In genomic region chr7:3197567-3198212, GRCh38 we compare ENCODE assay signal across 17 cellular contexts.
DNase-seq lines count a peak whose midpoint lies in the region; ATAC-seq, FAIRE-seq and TF ChIP-seq lines count a peak whose summit lies in the region.
"Had no signal": no experiment of that assay in that cellular context is flagged by ENCODE, and none has a peak within 500 bp of the region (broad histone marks: within the 10 kb centered on the region; RNA-seq: fewer than 3 reads in every experiment).

No MANE protein-coding gene starts in this region.

- ATAC-seq in Panc1 (peak; percentile 67; the same call in 1 of the 2 replicates), GM19035 (IDR thresholded peaks at IDR 0.05; ENCODE audit: unreplicated experiment) (no peak), GM19455 (IDR thresholded peaks at IDR 0.05; ENCODE audit: unreplicated experiment) (no peak)
- ATAC-seq in activated T-cell treated with anti-CD3 and anti-CD28 coated beads, Interleukin-2, amount 50 U/mL, for 4 hours, result no peak
- ATAC-seq: A549, HCT116 had no signal

- no peak overlapping the region for H3K14ac ChIP-seq in neuronal stem cell (ENCODE audit: low read length)

- no peaks in the 10 kb centered on the region for H3K36me3 Mint-ChIP-seq in activated T-cell treated with anti-CD3 and anti-CD28 coated beads, Interleukin-2, amount 50 U/mL, for 4 hours (ENCODE audit: insufficient read depth)
- H3K36me3 Mint-ChIP-seq: CD14-positive monocyte had no signal

- no peak overlapping the region for H3K4ac ChIP-seq in neuronal stem cell (ENCODE audit: low read length)

- no TSS peak for BruUV-seq in Panc1 (replicated peaks; lab: Mats Ljungman, UMichigan)

- no peak overlapping the region for H3K18ac ChIP-seq in neuronal stem cell (ENCODE audit: low read length)

- H2BK12ac ChIP-seq in neuronal stem cell (ENCODE audit: low read length), result no peak overlapping the region

- H3K4me1 ChIP-seq in Panc1 (ENCODE audit: control insufficient read depth, insufficient read depth, low read length) (no peaks in the 10 kb centered on the region; the same call in 1 of the 2 replicates), kidney (ENCODE audit: control insufficient read depth in 1 of 2, insufficient read depth in 1 of 2, low read depth in 1 of 2, low read length in 2 of 2) (peaks cover 0 to 4% of the 10 kb centered on the region in 2 donors), neuronal stem cell (ENCODE audit: control insufficient read depth in 2 of 2, insufficient read depth in 1 of 2, low read depth in 1 of 2, low read length in 2 of 2) (peaks cover 0 to 28% of the 10 kb centered on the region in 2 donors)

- no CpG with 5 or more reads among the region's 11 CpGs for WGBS in neuronal stem cell (ENCODE audit: extremely low coverage in 2 of 2, insufficient read length in 2 of 2, insufficient replicate concordance in 1 of 2), 2 donors

- no peak overlapping the region for H2BK5ac ChIP-seq in neuronal stem cell (ENCODE audit: low read length)

- TF ChIP-seq CTCF in Panc1 (IDR thresholded peaks at IDR 0.05) (no peak), kidney (IDR thresholded peaks at IDR 0.05; ENCODE audit: borderline replicate concordance, extremely low read depth, insufficient read depth) (no peak)

- H3K9me3 ChIP-seq in Panc1 (ENCODE audit: control insufficient read depth, insufficient read depth, low read depth, low read length), result no peaks in the 10 kb centered on the region; the same call in 1 of the 2 replicates
- peaks cover 0 to 4% of the 10 kb centered on the region in 2 donors for H3K9me3 ChIP-seq in kidney (ENCODE audit: control insufficient read depth in 1 of 2, low read length in 2 of 2)
- peaks cover 10 to 16% of the 10 kb centered on the region in 2 donors for H3K9me3 ChIP-seq in neuronal stem cell (replicated peaks in 1 of 2; ENCODE audit: control insufficient read depth in 2 of 2, insufficient read depth in 1 of 2, low read depth in 1 of 2, low read length in 2 of 2)
- H3K9me3 ChIP-seq: A549 had no signal

- no peak overlapping the region for H4K91ac ChIP-seq in neuronal stem cell (ENCODE audit: low read depth, low read length, poor library complexity)

- peak; percentile 63 for DNase-seq in Caki2 (ENCODE audit: low read depth)
- DNase-seq in Panc1 (ENCODE audit: low read depth, low spot score), result no peak
- DNase-seq in kidney, result peak; percentile 51
- DNase-seq in neuronal stem cell (ENCODE audit: low spot score), result no peak
- no peak for DNase-seq in activated T-cell treated with anti-CD3 and anti-CD28 coated beads, Interleukin-2, amount 50 U/mL, for 4 hours
- no peak for DNase-seq in NCI-H187 treated with DMSO at 0.1 percent for 48 hours (lab: John Stamatoyannopoulos, UW)
- DNase-seq: AML-193, DMS53, NCI-H1417 treated with DMSO at 0.1 percent for 48 hours, NCI-H2029, NCI-H82 had no signal

- peak overlapping the region; percentile 20 for H2AFZ ChIP-seq in neuronal stem cell (ENCODE audit: low read length)

- no peak overlapping the region for H3K23ac ChIP-seq in neuronal stem cell (ENCODE audit: low read depth, low read length, poor library complexity)

- H2BK15ac ChIP-seq in neuronal stem cell (ENCODE audit: low read length), result no peak overlapping the region

- no peak overlapping the region for H2BK120ac ChIP-seq in neuronal stem cell (ENCODE audit: low read depth, low read length)

- H3K4me3 ChIP-seq in Panc1 (ENCODE audit: low read depth in 2 of 2, low read length in 2 of 2) (peak overlapping the region in 1 of 2 experiments; percentile 21; a peak in 1 of 4 replicates), kidney (ENCODE audit: low read length in 2 of 2) (peak overlapping the region; percentile 36 to 57), neuronal stem cell (ENCODE audit: low read length in 2 of 2) (no peak overlapping the region)
- H3K4me3 ChIP-seq: A549 had no signal

- POLR2A ChIA-PET in Panc1 (lab: Charles Lee), result interaction anchor here (0.7 kb wide), 1 partner anchor 237 kb away, joined by 3 read pairs; no protein-coding TSS in a partner anchor

- peaks cover 12% of the 10 kb centered on the region for H3K27me3 Mint-ChIP-seq in activated T-cell treated with anti-CD3 and anti-CD28 coated beads, Interleukin-2, amount 50 U/mL, for 4 hours (ENCODE audit: low read depth)

- no peak for FAIRE-seq in kidney (lab: Jason Lieb, UNC)
- FAIRE-seq: A549 had no signal

- H3K4me1 Mint-ChIP-seq in activated T-cell treated with anti-CD3 and anti-CD28 coated beads, Interleukin-2, amount 50 U/mL, for 4 hours (ENCODE audit: low read depth), result no peaks in the 10 kb centered on the region

- H3K9me3 Mint-ChIP-seq in activated T-cell treated with anti-CD3 and anti-CD28 coated beads, Interleukin-2, amount 50 U/mL, for 4 hours, result peaks cover 6% of the 10 kb centered on the region

- in situ Hi-C loops in Caki2 (cut with HindIII; ENCODE audit: low pct_unique_long_range_greater_than_20kb, low sequenced_read_pairs) (no loop called here), Panc1 (cut with HindIII; ENCODE audit: low pct_unique_long_range_greater_than_20kb, low sequenced_read_pairs) (no loop called here)

- no peak overlapping the region for H4K8ac ChIP-seq in neuronal stem cell (ENCODE audit: low read depth, low read length)

- H3K4me2 ChIP-seq in neuronal stem cell (ENCODE audit: insufficient read depth, low read length, poor library complexity, severe bottlenecking), result no peak overlapping the region
- H3K4me2 ChIP-seq: A549 had no signal

- H3K4me3 Mint-ChIP-seq in activated T-cell treated with anti-CD3 and anti-CD28 coated beads, Interleukin-2, amount 50 U/mL, for 4 hours, result no peak overlapping the region
- H3K4me3 Mint-ChIP-seq: CD14-positive monocyte, IgD-negative memory B cell had no signal

- CTCF ChIA-PET in Panc1 (lab: Charles Lee), result no interaction called here

- peak overlapping the region in 1 of 2 donors; percentile 46 for H3K9ac ChIP-seq in kidney (ENCODE audit: low read length in 2 of 2)
- no peak overlapping the region for H3K9ac ChIP-seq in neuronal stem cell (ENCODE audit: low read depth, low read length, poor library complexity)

- no peaks in the 10 kb centered on the region for H3K36me3 ChIP-seq in Panc1 (ENCODE audit: control insufficient read depth, insufficient read depth, low read length)
- no peaks in the 10 kb centered on the region for H3K36me3 ChIP-seq in kidney (ENCODE audit: control insufficient read depth in 1 of 2, insufficient read depth in 2 of 2, low read length in 2 of 2)
- H3K36me3 ChIP-seq in neuronal stem cell (replicated peaks in 1 of 2; ENCODE audit: control insufficient read depth in 2 of 2, insufficient read depth in 2 of 2, low read length in 2 of 2), result no peaks in the 10 kb centered on the region

- H2AK5ac ChIP-seq in neuronal stem cell (ENCODE audit: low read depth, low read length), result no peak overlapping the region

- intact Hi-C loops in Panc1 (cut with micrococcal nuclease; ENCODE audit: unreplicated experiment), result no loop called here
- intact Hi-C loops in kidney (cut with DNase I), result no loop called here

- H3K79me1 ChIP-seq in neuronal stem cell (ENCODE audit: low read depth, low read length), result no peaks in the 10 kb centered on the region

- no peak overlapping the region for H3K27ac ChIP-seq in Panc1 (ENCODE audit: low read length)
- H3K27ac ChIP-seq in kidney (ENCODE audit: low read depth in 2 of 2, low read length in 2 of 2), result peak overlapping the region; percentile 73 to 83
- H3K27ac ChIP-seq in neuronal stem cell (replicated peaks; ENCODE audit: low read length), result no peak overlapping the region

- H3K27me3 ChIP-seq in Panc1 (ENCODE audit: control insufficient read depth, insufficient read depth, low read length) (no peaks in the 10 kb centered on the region), neuronal stem cell (ENCODE audit: control insufficient read depth in 3 of 3, insufficient read depth in 3 of 3, low read depth in 1 of 3, low read length in 3 of 3) (no peaks in the 10 kb centered on the region)

Comparison
In these comparisons a context has a peak if more than half of its experiments do, and no peak if none do; other contexts are left out.
1. DNase-seq: peak in Caki2 (single experiment) and kidney (single experiment); none in Panc1 (single experiment), neuronal stem cell (single experiment), activated T-cell treated with anti-CD3 and anti-CD28 coated beads, Interleukin-2, amount 50 U/mL, for 4 hours (single experiment) and NCI-H187 treated with DMSO at 0.1 percent for 48 hours (single experiment).
2. H3K27ac ChIP-seq: peak in kidney (2 of 2); none in Panc1 (single experiment) and neuronal stem cell (single experiment).
3. H3K4me3 ChIP-seq: peak in kidney (2 of 2); none in neuronal stem cell (0 of 2).